ENCODE assay signal across 10 cellular contexts in genomic region chr12:47772094-47772660, GRCh38. TPM values are rescaled to one million over a fixed set of nuclear protein-coding genes. Genes with fewer than 3 reads are reported as not detected.
A peak's percentile ranks its signal among the peaks of the same experiment; 100 is the strongest.
DNase-seq lines count a peak whose midpoint lies in the region; TF ChIP-seq lines count a peak whose summit lies in the region.
"Had no signal": no experiment of that assay in that cellular context is flagged by ENCODE, and none has a peak within 500 bp of the region (broad histone marks: within the 10 kb centered on the region; RNA-seq: fewer than 3 reads in every experiment).

No MANE protein-coding gene starts in this region.

- H3K4me1 ChIP-seq in breast epithelium = peaks cover 10 to 13% of the 10 kb centered on the region in 2 donors

- H3K9me3 ChIP-seq in breast epithelium = no peaks in the 10 kb centered on the region
- H3K9me3 ChIP-seq: MG63, thyroid gland had no signal

- no peak for DNase-seq in MCF 10A (ENCODE audit: unreplicated experiment)
- DNase-seq in breast epithelium (ENCODE audit: low spot score in 2 of 2) = no peak
- no peak for DNase-seq in activated T-helper 1 cell treated with anti-CD3 and anti-CD28 coated beads, Interleukin-12 subunit alpha, Interleukin-12 subunit beta, Interleukin-2, Interleukin-4 antibody, amounts not matched to agents 30 ng/mL and 10 ng/mL and 1 ng/mL, durations not matched to agents 14 hours and 24 hours and 36 hours (ENCODE audit: low spot score)
- peak; percentile 56 for DNase-seq in superior temporal gyrus (ENCODE audit: extremely low spot score)
- DNase-seq in EL = no peak
- DNase-seq in GM10248 (ENCODE audit: extremely low spot score) = no peak
- no peak for DNase-seq in iPS-NIHi7 (ENCODE audit: extremely low spot score)

- H3K4me1 Mint-ChIP-seq in MCF 10A (ENCODE audit: insufficient read depth, unreplicated experiment) = peaks cover 16% of the 10 kb centered on the region
- H3K4me1 Mint-ChIP-seq in activated T-helper 1 cell treated with anti-CD3 and anti-CD28 coated beads, Interleukin-12 subunit alpha, Interleukin-12 subunit beta, Interleukin-2, Interleukin-4 antibody, amounts not matched to agents 30 ng/mL and 10 ng/mL and 1 ng/mL, durations not matched to agents 14 hours and 24 hours and 36 hours (ENCODE audit: low read depth) = peaks cover 35% of the 10 kb centered on the region

- H3K4me3 ChIP-seq in breast epithelium = peak overlapping the region in 1 of 3 donors; percentile 98

- H3K27me3 ChIP-seq in breast epithelium (no peaks in the 10 kb centered on the region), layer of hippocampus (ENCODE audit: control insufficient read depth, insufficient read depth, low read length) (no peaks in the 10 kb centered on the region)
- H3K27me3 ChIP-seq: MG63, thyroid gland had no signal

- no peaks in the 10 kb centered on the region for H3K36me3 Mint-ChIP-seq in MCF 10A (ENCODE audit: insufficient read depth, unreplicated experiment)
- no peaks in the 10 kb centered on the region for H3K36me3 Mint-ChIP-seq in activated T-helper 1 cell treated with anti-CD3 and anti-CD28 coated beads, Interleukin-12 subunit alpha, Interleukin-12 subunit beta, Interleukin-2, Interleukin-4 antibody, amounts not matched to agents 30 ng/mL and 10 ng/mL and 1 ng/mL, durations not matched to agents 14 hours and 24 hours and 36 hours (ENCODE audit: low read depth)

- H3K9me3 Mint-ChIP-seq in MCF 10A (ENCODE audit: unreplicated experiment) = no peaks in the 10 kb centered on the region
- no peaks in the 10 kb centered on the region for H3K9me3 Mint-ChIP-seq in activated T-helper 1 cell treated with anti-CD3 and anti-CD28 coated beads, Interleukin-12 subunit alpha, Interleukin-12 subunit beta, Interleukin-2, Interleukin-4 antibody, amounts not matched to agents 30 ng/mL and 10 ng/mL and 1 ng/mL, durations not matched to agents 14 hours and 24 hours and 36 hours

- no peak for TF ChIP-seq POLR2A in breast epithelium (IDR thresholded peaks at IDR 0.05)

- intact Hi-C loops in MCF 10A (cut with micrococcal nuclease) (no loop called here), breast epithelium (cut with DNase I; ENCODE audit: low total_unique reads) (loop anchor here (10.0 kb wide), 1 partner anchor 47 kb away; the partner anchor contains the start of gene ENDOU)
- intact Hi-C loops in activated T-helper 1 cell treated with anti-CD3 and anti-CD28 coated beads, Interleukin-12 subunit alpha, Interleukin-12 subunit beta, Interleukin-2, Interleukin-4 antibody, amounts not matched to agents 30 ng/mL and 10 ng/mL and 1 ng/mL, durations not matched to agents 14 hours and 24 hours and 36 hours (cut with micrococcal nuclease) = loop anchor here (2.0 kb wide), 1 partner anchor 13 kb away; the partner anchor contains the start of gene RAPGEF3

- TF ChIP-seq CTCF in MCF 10A (IDR thresholded peaks at IDR 0.05; ENCODE audit: unreplicated experiment) = no peak
- no peak for TF ChIP-seq CTCF in breast epithelium (IDR thresholded peaks at IDR 0.05)
- TF ChIP-seq CTCF in GM10248 (IDR thresholded peaks at IDR 0.05; ENCODE audit: control extremely low read depth, extremely low read depth, low read depth, missing control alignments) = no peak

- BruUV-seq in MCF 10A (replicated peaks; lab: Mats Ljungman, UMichigan) = no TSS peak

- H3K27ac ChIP-seq in breast epithelium (peak overlapping the region in 1 of 2 donors; percentile 83), layer of hippocampus (ENCODE audit: low read depth, low read length) (peak overlapping the region; percentile 89)

- no peaks in the 10 kb centered on the region for H3K27me3 Mint-ChIP-seq in MCF 10A (ENCODE audit: insufficient read depth, unreplicated experiment)
- H3K27me3 Mint-ChIP-seq in activated T-helper 1 cell treated with anti-CD3 and anti-CD28 coated beads, Interleukin-12 subunit alpha, Interleukin-12 subunit beta, Interleukin-2, Interleukin-4 antibody, amounts not matched to agents 30 ng/mL and 10 ng/mL and 1 ng/mL, durations not matched to agents 14 hours and 24 hours and 36 hours (ENCODE audit: insufficient read depth) = peaks cover 7% of the 10 kb centered on the region

- POLR2A ChIA-PET in MCF 10A (lab: Yijun Ruan, JAX) = interaction anchor here (0.6 to 2.7 kb wide), 8 partner anchors 14 to 408 kb away, joined by 3 to 19 read pairs (median 4); no protein-coding TSS in a partner anchor
- POLR2A ChIA-PET in GM10248 (lab: Yijun Ruan, JAX) = no interaction called here

- H3K36me3 ChIP-seq in breast epithelium = no peaks in the 10 kb centered on the region
- H3K36me3 ChIP-seq: MG63, thyroid gland had no signal

- peak overlapping the region; percentile 74 for H3K4me3 Mint-ChIP-seq in MCF 10A (ENCODE audit: unreplicated experiment)
- H3K4me3 Mint-ChIP-seq in activated T-helper 1 cell treated with anti-CD3 and anti-CD28 coated beads, Interleukin-12 subunit alpha, Interleukin-12 subunit beta, Interleukin-2, Interleukin-4 antibody, amounts not matched to agents 30 ng/mL and 10 ng/mL and 1 ng/mL, durations not matched to agents 14 hours and 24 hours and 36 hours = peak overlapping the region; percentile 86

- peak overlapping the region; percentile 59 for H3K27ac Mint-ChIP-seq in MCF 10A (ENCODE audit: low read depth, unreplicated experiment)
- peak overlapping the region; percentile 85 for H3K27ac Mint-ChIP-seq in activated T-helper 1 cell treated with anti-CD3 and anti-CD28 coated beads, Interleukin-12 subunit alpha, Interleukin-12 subunit beta, Interleukin-2, Interleukin-4 antibody, amounts not matched to agents 30 ng/mL and 10 ng/mL and 1 ng/mL, durations not matched to agents 14 hours and 24 hours and 36 hours

- CTCF ChIA-PET in MCF 10A (lab: Yijun Ruan, JAX) (interaction anchor here (0.7 to 38.2 kb wide), 9 partner anchors 10 to 62 kb away, joined by 3 to 843 read pairs (median 6); partner anchors contain the start of gene RAPGEF3), GM10248 (lab: Yijun Ruan, JAX) (interaction anchor here (0.9 to 35.8 kb wide), 10 partner anchors 10 to 98 kb away, joined by 3 to 1524 read pairs (median 4); partner anchors contain the start of genes ENDOU, RAPGEF3 and RPAP3)

RNA-seq across cellular contexts. Expression of gene SLC48A1, which starts 0.9 kb away (rescaled TPM):
- total RNA-seq in MCF 10A (2022) = 19.4 and 20.2 TPM in 2 replicates
- total RNA-seq in breast epithelium = 10 to 100 TPM; 27.5 to 51.5 (median 30.6) TPM
- total RNA-seq in activated T-helper 1 cell treated with anti-CD3 and anti-CD28 coated beads, Interleukin-12 subunit alpha, Interleukin-12 subunit beta, Interleukin-2, Interleukin-4 antibody, amounts not matched to agents 30 ng/mL and 10 ng/mL and 1 ng/mL, durations not matched to agents 14 hours and 24 hours and 36 hours = 12.7 TPM in 2 replicates

RNA-seq across cellular contexts. Expression of gene RAPGEF3, which starts 13.5 kb away (rescaled TPM):
- 1.4 and 3.4 TPM in 2 replicates for total RNA-seq in MCF 10A (2022)
- 10 to 100 TPM; 40.6 to 87.8 (median 60.3) TPM for total RNA-seq in breast epithelium
- total RNA-seq in activated T-helper 1 cell treated with anti-CD3 and anti-CD28 coated beads, Interleukin-12 subunit alpha, Interleukin-12 subunit beta, Interleukin-2, Interleukin-4 antibody, amounts not matched to agents 30 ng/mL and 10 ng/mL and 1 ng/mL, durations not matched to agents 14 hours and 24 hours and 36 hours = 4.7 and 6.5 TPM in 2 replicates

RNA-seq across cellular contexts. Expression of gene ENDOU, which starts 46.9 kb away (rescaled TPM):
- not detected in 2 replicates for total RNA-seq in MCF 10A (2022)
- 1 to 10 TPM in 2 of 3 donors, under 1 TPM in 1; 0.98 to 1.4 (median 1.0) TPM for total RNA-seq in breast epithelium
- not detected in 2 replicates for total RNA-seq in activated T-helper 1 cell treated with anti-CD3 and anti-CD28 coated beads, Interleukin-12 subunit alpha, Interleukin-12 subunit beta, Interleukin-2, Interleukin-4 antibody, amounts not matched to agents 30 ng/mL and 10 ng/mL and 1 ng/mL, durations not matched to agents 14 hours and 24 hours and 36 hours

RNA-seq across cellular contexts. Expression of gene HDAC7, which starts 47.5 kb away (rescaled TPM):
- total RNA-seq in MCF 10A (2022) = 65.0 and 80.1 TPM in 2 replicates
- 10 to 100 TPM; 37.6 to 77.0 (median 44.9) TPM for total RNA-seq in breast epithelium
- total RNA-seq in activated T-helper 1 cell treated with anti-CD3 and anti-CD28 coated beads, Interleukin-12 subunit alpha, Interleukin-12 subunit beta, Interleukin-2, Interleukin-4 antibody, amounts not matched to agents 30 ng/mL and 10 ng/mL and 1 ng/mL, durations not matched to agents 14 hours and 24 hours and 36 hours = 453 and 466 TPM in 2 replicates
